Comparison of ENCODE assay signal across 8 cellular contexts in genomic region chr13:43085545-43085944, GRCh38.
DNase-seq lines count a peak whose midpoint lies in the region; ATAC-seq and TF ChIP-seq lines count a peak whose summit lies in the region.

No MANE protein-coding gene starts in this region.

- TF ChIP-seq CTCF in Caco-2 (IDR thresholded peaks at IDR 0.05; ENCODE audit: insufficient read depth in 1 of 2, low read depth in 1 of 2, low read length in 1 of 2, severe bottlenecking in 1 of 2, unreplicated experiment in 1 of 2) (peak; percentile 46 to 55), ascending aorta (IDR thresholded peaks at IDR 0.05) (peak; percentile 19 to 67 (median 53)), liver (IDR thresholded peaks at IDR 0.05; ENCODE audit: low read depth, low read length, missing input control) (peak; percentile 59)

- DNase-seq in Caco-2 (no peak), Karpas-422 (peak; percentile 74), ascending aorta (ENCODE audit: low spot score in 2 of 2) (no peak), NCI-H2029 (lab: John Stamatoyannopoulos, UW) (no peak)
- no peak for DNase-seq in activated CD4-positive, alpha-beta T cell treated with anti-CD3 and anti-CD28 coated beads, Interleukin-2, amount 50 U/mL, for 1 hour
- no peak for DNase-seq in activated CD4-positive, alpha-beta T cell treated with anti-CD3 and anti-CD28 coated beads for 36 hours

- H3K36me3 Mint-ChIP-seq in Caco-2 (ENCODE audit: insufficient read depth, unreplicated experiment): peaks cover 94% of the 10 kb centered on the region
- peaks cover 42% of the 10 kb centered on the region for H3K36me3 Mint-ChIP-seq in activated CD4-positive, alpha-beta T cell treated with anti-CD3 and anti-CD28 coated beads for 36 hours (ENCODE audit: low read depth)

- H3K36me3 ChIP-seq in Caco-2 (ENCODE audit: control insufficient read depth, insufficient read depth, low read length): 0 out of 2 replicates have a peak, but pooled peaks cover 1% of the 10 kb centered on the region
- H3K36me3 ChIP-seq in Karpas-422 (ENCODE audit: insufficient read depth, low read length): peaks cover 56% of the 10 kb centered on the region
- H3K36me3 ChIP-seq in ascending aorta: peaks cover 0 to 6% of the 10 kb centered on the region in 2 donors
- H3K36me3 ChIP-seq in liver (ENCODE audit: control insufficient read depth in 4 of 4, insufficient read depth in 3 of 4, low read depth in 1 of 4, low read length in 3 of 4): no peaks in the 10 kb centered on the region

- H3K9me3 Mint-ChIP-seq in Caco-2 (ENCODE audit: unreplicated experiment): no peaks in the 10 kb centered on the region
- no peaks in the 10 kb centered on the region for H3K9me3 Mint-ChIP-seq in activated CD4-positive, alpha-beta T cell treated with anti-CD3 and anti-CD28 coated beads for 36 hours (ENCODE audit: low read depth)

- CTCF ChIA-PET in Caco-2 (lab: Charles Lee): interaction anchor here (0.8 to 1.1 kb wide), 2 partner anchors 20 to 117 kb away, joined by 3 to 5 read pairs; no protein-coding TSS in a partner anchor
- CTCF ChIA-PET in activated CD4-positive, alpha-beta T cell treated with anti-CD3 and anti-CD28 coated beads for 36 hours (lab: Charles Lee): interaction anchor here (0.8 to 3.1 kb wide), 9 partner anchors 9 to 116 kb away, joined by 3 to 11 read pairs (median 5); no protein-coding TSS in a partner anchor

- H3K4me3 Mint-ChIP-seq in Caco-2 (ENCODE audit: unreplicated experiment): no peak overlapping the region
- no peak overlapping the region for H3K4me3 Mint-ChIP-seq in activated CD4-positive, alpha-beta T cell treated with anti-CD3 and anti-CD28 coated beads for 36 hours

- POLR2A ChIA-PET in Caco-2 (lab: Charles Lee): no interaction called here
- POLR2A ChIA-PET in activated CD4-positive, alpha-beta T cell treated with anti-CD3 and anti-CD28 coated beads for 36 hours (lab: Charles Lee): no interaction called here

- H3K27me3 Mint-ChIP-seq in Caco-2 (ENCODE audit: insufficient read depth, unreplicated experiment): no peaks in the 10 kb centered on the region
- no peaks in the 10 kb centered on the region for H3K27me3 Mint-ChIP-seq in activated CD4-positive, alpha-beta T cell treated with anti-CD3 and anti-CD28 coated beads for 36 hours

- no peak overlapping the region for H3K27ac Mint-ChIP-seq in Caco-2 (ENCODE audit: unreplicated experiment)
- no peak overlapping the region for H3K27ac Mint-ChIP-seq in activated CD4-positive, alpha-beta T cell treated with anti-CD3 and anti-CD28 coated beads for 36 hours

- H3K9ac ChIP-seq in Karpas-422 (ENCODE audit: low read length): no peak overlapping the region
- no peak overlapping the region for H3K9ac ChIP-seq in liver (ENCODE audit: low read depth in 1 of 2, low read length in 2 of 2)

- TF ChIP-seq RAD21 in liver (IDR thresholded peaks at IDR 0.05): peak; percentile 70 to 75

- ATAC-seq in GM21619 (IDR thresholded peaks at IDR 0.05; ENCODE audit: unreplicated experiment): no peak
- no peak for ATAC-seq in activated CD4-positive, alpha-beta T cell treated with anti-CD3 and anti-CD28 coated beads for 36 hours

- no peaks in the 10 kb centered on the region for H3K9me2 ChIP-seq in Karpas-422 (replicated peaks; ENCODE audit: insufficient read depth, low read length)

- H3K27me3 ChIP-seq in Caco-2 (replicated peaks; ENCODE audit: control insufficient read depth, insufficient read depth, low read length): no peaks in the 10 kb centered on the region
- no peaks in the 10 kb centered on the region for H3K27me3 ChIP-seq in Karpas-422 (ENCODE audit: low read length)
- no peaks in the 10 kb centered on the region for H3K27me3 ChIP-seq in ascending aorta
- no peaks in the 10 kb centered on the region for H3K27me3 ChIP-seq in liver (ENCODE audit: control insufficient read depth in 4 of 4, insufficient read depth in 4 of 4, low read length in 3 of 4)

- H3K4me2 ChIP-seq in Karpas-422 (ENCODE audit: low read depth, low read length, poor library complexity, severe bottlenecking): no peak overlapping the region

- intact Hi-C loops in Caco-2 (cut with micrococcal nuclease; ENCODE audit: unreplicated experiment) (loop anchor here (2.0 kb wide), 1 partner anchor 47 kb away; no protein-coding TSS in a partner anchor), ascending aorta (cut with DNase I) (loop anchor here (2.0 to 5.0 kb wide), 2 partner anchors 719 to 787 kb away; no protein-coding TSS in a partner anchor)
- intact Hi-C loops in activated CD4-positive, alpha-beta T cell treated with anti-CD3 and anti-CD28 coated beads for 36 hours (cut with DNase I, micrococcal nuclease): loop anchor here (5.0 to 10.0 kb wide), 3 partner anchors 717 to 789 kb away; partner anchors contain the start of genes CCDC122 (in 1 of the 2) and LACC1 (in 1 of the 2)

- H3K27ac ChIP-seq in Karpas-422 (ENCODE audit: low read length) (peak overlapping the region; percentile 42; the same call in 1 of the 2 replicates), ascending aorta (no peak overlapping the region), liver (ENCODE audit: low read depth in 1 of 2, low read length in 2 of 2) (no peak overlapping the region)

- WGBS in liver: 96% methylated on average over 1 of the region's 1 CpG

- H4K20me1 ChIP-seq in Karpas-422 (ENCODE audit: insufficient read depth, low read depth, low read length): no peaks in the 10 kb centered on the region

- H3K4me1 Mint-ChIP-seq in Caco-2 (ENCODE audit: low read depth, unreplicated experiment): peaks cover 29% of the 10 kb centered on the region
- H3K4me1 Mint-ChIP-seq in activated CD4-positive, alpha-beta T cell treated with anti-CD3 and anti-CD28 coated beads for 36 hours: peaks cover 16% of the 10 kb centered on the region

- no peak overlapping the region for H3K4me3 ChIP-seq in Caco-2 (ENCODE audit: low read depth, low read length)
- H3K4me3 ChIP-seq in Karpas-422 (ENCODE audit: low read length): no peak overlapping the region
- H3K4me3 ChIP-seq in ascending aorta: no peak overlapping the region
- H3K4me3 ChIP-seq in liver (ENCODE audit: low read depth in 1 of 3, low read length in 3 of 3): no peak overlapping the region

- BruUV-seq in Caco-2 (replicated peaks; lab: Mats Ljungman, UMichigan): no TSS peak

- H3K4me1 ChIP-seq in Caco-2 (no peaks in the 10 kb centered on the region), Karpas-422 (ENCODE audit: low read length) (peaks cover 32% of the 10 kb centered on the region), ascending aorta (no peaks in the 10 kb centered on the region), liver (ENCODE audit: control insufficient read depth in 4 of 4, insufficient read depth in 4 of 4, low read length in 3 of 4) (peaks cover 0 to 7% (median 2%) of the 10 kb centered on the region in 4 donors)

- H3K9me3 ChIP-seq in Caco-2 (no peaks in the 10 kb centered on the region), Karpas-422 (ENCODE audit: low read length) (no peaks in the 10 kb centered on the region), ascending aorta (peaks cover 0 to 4% of the 10 kb centered on the region in 2 donors), liver (ENCODE audit: control insufficient read depth in 4 of 4, low read length in 3 of 4) (no peaks in the 10 kb centered on the region)

- peaks cover 75% of the 10 kb centered on the region for H3K79me2 ChIP-seq in Karpas-422 (ENCODE audit: low read length)

- no peak overlapping the region for H2AFZ ChIP-seq in Karpas-422 (ENCODE audit: low read length)

TF ChIP-seq in liver, 16 proteins besides CTCF, POLR2A, EP300 and RAD21:
- TF ChIP-seq JUND (IDR thresholded peaks at IDR 0.05) (no peak), NR2F2 (IDR thresholded peaks at IDR 0.05) (no peak), ZBTB33 (IDR thresholded peaks at IDR 0.05) (no peak)
